In the genomic region with DNA sequence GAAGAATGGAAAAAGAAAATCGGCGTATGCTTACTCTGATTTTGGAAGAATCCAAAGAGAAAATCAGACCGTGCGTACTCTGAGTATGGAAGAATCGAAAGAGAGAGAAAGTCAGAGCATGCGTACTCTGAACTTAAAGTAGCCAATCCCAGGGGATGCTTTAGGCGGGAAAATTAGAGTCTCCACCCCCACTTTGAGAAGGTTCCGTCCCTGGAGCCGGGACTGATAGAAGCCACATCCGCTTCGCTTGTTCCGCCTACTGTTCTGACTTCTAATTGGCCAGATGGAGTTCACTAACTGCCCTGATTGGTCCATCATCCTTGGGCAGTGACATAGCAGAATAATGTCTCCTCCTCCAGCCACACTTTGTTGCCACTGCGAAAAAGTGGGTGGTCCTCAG, we compare ENCODE assay signal across 13 cellular contexts. TPM values are rescaled to one million over a fixed set of nuclear protein-coding genes. Genes with fewer than 3 reads are reported as not detected.
"Had no signal": no experiment of that assay in that cellular context is flagged by ENCODE, and none has a peak within 500 bp of the region (broad histone marks: within the 10 kb centered on the region; RNA-seq: fewer than 3 reads in every experiment).

A gene with protein sequence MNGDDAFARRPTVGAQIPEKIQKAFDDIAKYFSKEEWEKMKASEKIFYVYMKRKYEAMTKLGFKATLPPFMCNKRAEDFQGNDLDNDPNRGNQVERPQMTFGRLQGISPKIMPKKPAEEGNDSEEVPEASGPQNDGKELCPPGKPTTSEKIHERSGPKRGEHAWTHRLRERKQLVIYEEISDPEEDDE (minus strand): TSS at position 101 of the 400 bp plus-strand sequence. CDS start 1,429 bp downstream, outside the sequence.

RNA-seq across cellular contexts. Expression of the gene that starts here (rescaled TPM):
- total RNA-seq: activated B cell treated with CpG ODN at 0.5 μM for 24 hours; activated CD4-positive, alpha-beta memory T cell treated with anti-CD3 and anti-CD28 coated beads for 36 hours; activated CD4-positive, alpha-beta memory T cell treated with anti-CD3 and anti-CD28 coated beads, Interleukin-2, amount 10 ng/mL, durations not matched to agents 7 days and 5 days; activated CD4-positive, alpha-beta T cell treated with anti-CD3 and anti-CD28 coated beads for 36 hours; activated CD4-positive, alpha-beta T cell treated with anti-CD3 and anti-CD28 coated beads, Interleukin-2, amount 10 ng/mL, durations not matched to agents 24 days and 14 days; activated CD4-positive, alpha-beta T cell treated with anti-CD3 and anti-CD28 coated beads, Interleukin-2, amount 10 ng/mL, durations not matched to agents 7 days and 5 days; activated CD8-positive, alpha-beta memory T cell treated with anti-CD3 and anti-CD28 coated beads for 36 hours; activated CD8-positive, alpha-beta memory T cell treated with anti-CD3 and anti-CD28 coated beads, Interleukin-2, amount 10 ng/mL, durations not matched to agents 7 days and 5 days; activated CD8-positive, alpha-beta T cell treated with anti-CD3 and anti-CD28 coated beads for 36 hours; activated CD8-positive, alpha-beta T cell treated with anti-CD3 and anti-CD28 coated beads, Interleukin-2, amount 10 ng/mL, durations not matched to agents 7 days and 5 days; T-helper 1 cell treated with Interleukin-12 subunit alpha and Interleukin-12 subunit beta and Interleukin-4 antibody, amounts not matched to agents 30 ng/mL and 1 ng/mL, for 36 hours; T-helper 17 cell; T-helper 2 cell treated with Interferon-gamma antibody and Interleukin-4, amounts not matched to agents 100 ng/mL and 5 ng/mL, for 36 hours had no signal
